In genomic region chr2:129176375-129176774, GRCh38 we compare ENCODE assay signal across 9 cellular contexts.
"Had no signal": no experiment of that assay in that cellular context is flagged by ENCODE, and none has a peak within 500 bp of the region (broad histone marks: within the 10 kb centered on the region; RNA-seq: fewer than 3 reads in every experiment).

No MANE protein-coding gene starts in this region.

- H3K4me3 ChIP-seq: GM23248, HAP-1, K562 had no signal

- H2AFZ ChIP-seq: GM23248 had no signal

- H3K9me3 ChIP-seq: HAP-1 had no signal

- FAIRE-seq: HTR-8/SVneo, K562 had no signal

- H3K27ac ChIP-seq: GM23248 had no signal

- DNase-seq: GM23248, GOT3, H7, HFFc6, IMR-90 had no signal

- ATAC-seq: HCT116, K562 had no signal

- H3K9ac ChIP-seq: GM23248 had no signal

- H3K4me1 ChIP-seq: HAP-1 had no signal

- H3K36me3 ChIP-seq: HAP-1 had no signal
